Comparison of ENCODE assay signal across 12 cellular contexts in genomic region chr9:94175669-94176068, GRCh38.
DNase-seq lines count a peak whose midpoint lies in the region; TF ChIP-seq lines count a peak whose summit lies in the region.
"Had no signal": no experiment of that assay in that cellular context is flagged by ENCODE, and none has a peak within 500 bp of the region (broad histone marks: within the 10 kb centered on the region; RNA-seq: fewer than 3 reads in every experiment).

No MANE protein-coding gene starts in this region.

- H3K4me3 ChIP-seq in CD4-positive, alpha-beta memory T cell (ENCODE audit: low read length in 2 of 2): no peak overlapping the region
- H3K4me3 ChIP-seq in osteoblast (ENCODE audit: insufficient read depth, low read length) (no peak overlapping the region), suprapubic skin (no peak overlapping the region), tibial nerve (no peak overlapping the region)
- H3K4me3 ChIP-seq: right atrium auricular region had no signal

- H2AFZ ChIP-seq in osteoblast (ENCODE audit: low read length): no peak overlapping the region

- peak overlapping the region; percentile 35 for H3K27ac ChIP-seq in CD4-positive, alpha-beta memory T cell (ENCODE audit: low read depth, low read length)
- no peak overlapping the region for H3K27ac ChIP-seq in osteoblast (ENCODE audit: low read depth, low read length)
- no peak overlapping the region for H3K27ac ChIP-seq in suprapubic skin
- peak overlapping the region in 1 of 4 donors; percentile 13 for H3K27ac ChIP-seq in tibial nerve
- H3K27ac ChIP-seq: HL-60, right atrium auricular region had no signal

- peaks cover 51 to 86% (median 73%) of the 10 kb centered on the region in 4 donors for H3K4me1 Mint-ChIP-seq in CD4-positive, alpha-beta memory T cell

- TF ChIP-seq POLR2A in suprapubic skin (IDR thresholded peaks at IDR 0.05): no peak
- no peak for TF ChIP-seq POLR2A in tibial nerve (IDR thresholded peaks at IDR 0.05)

- CTCF ChIA-PET in CD4-positive, alpha-beta memory T cell (lab: Charles Lee; ENCODE audit: partially characterized antibody): no interaction called here

- H3K27me3 ChIP-seq in CD4-positive, alpha-beta memory T cell (ENCODE audit: insufficient read depth, low read length): no peaks in the 10 kb centered on the region
- H3K27me3 ChIP-seq in osteoblast (ENCODE audit: insufficient read depth, low read length) (no peaks in the 10 kb centered on the region), suprapubic skin (no peaks in the 10 kb centered on the region), tibial nerve (no peaks in the 10 kb centered on the region)
- H3K27me3 ChIP-seq: right atrium auricular region had no signal

- POLR2A ChIA-PET in CD4-positive, alpha-beta memory T cell (lab: Charles Lee; ENCODE audit: partially characterized antibody): no interaction called here

- TF ChIP-seq CTCF in osteoblast (IDR thresholded peaks at IDR 0.05; ENCODE audit: extremely low read depth, low read depth, low read length): no peak
- no peak for TF ChIP-seq CTCF in suprapubic skin (IDR thresholded peaks at IDR 0.05)
- TF ChIP-seq CTCF in tibial nerve (IDR thresholded peaks at IDR 0.05): no peak

- H3K36me3 ChIP-seq in CD4-positive, alpha-beta memory T cell (ENCODE audit: insufficient read depth, low read length): peaks cover 6% of the 10 kb centered on the region
- H3K36me3 ChIP-seq in osteoblast (ENCODE audit: insufficient read depth, low read length) (peaks cover 41% of the 10 kb centered on the region), suprapubic skin (peaks cover 37% of the 10 kb centered on the region), tibial nerve (peaks cover 0 to 17% (median 5%) of the 10 kb centered on the region in 3 donors)

- peaks cover 90% of the 10 kb centered on the region for H4K20me1 ChIP-seq in osteoblast (ENCODE audit: insufficient read depth, low read length)

- H3K4me2 ChIP-seq in osteoblast (ENCODE audit: insufficient read depth, low read length): peak overlapping the region; percentile 6

- peaks cover 97% of the 10 kb centered on the region for H3K79me2 ChIP-seq in osteoblast (ENCODE audit: insufficient read depth, low read length)

- TF ChIP-seq EP300 in suprapubic skin (IDR thresholded peaks at IDR 0.05) (no peak), tibial nerve (IDR thresholded peaks at IDR 0.05) (no peak)

- intact Hi-C loops in CD4-positive, alpha-beta memory T cell (cut with micrococcal nuclease): no loop called here

- DNase-seq in CD4-positive, alpha-beta memory T cell: no peak
- DNase-seq in NCI-H226 (peak; percentile 45), dermis blood vessel endothelial cell (peak; percentile 50), osteoblast (ENCODE audit: insufficient read length, low spot score, missing footprints) (no peak), suprapubic skin (ENCODE audit: low spot score in 2 of 2) (no peak), anterior cingulate cortex (lab: John Stamatoyannopoulos, UW) (no peak), AG20443 (ENCODE audit: low spot score) (no peak), tibial nerve (ENCODE audit: low spot score in 2 of 2) (no peak)
- DNase-seq: activated CD8-positive, alpha-beta memory T cell treated with anti-CD3 and anti-CD28 coated beads for 24 hours; Calu3 had no signal

- H3K27ac Mint-ChIP-seq in CD4-positive, alpha-beta memory T cell: peak overlapping the region; percentile 30 to 89 (median 83)

- H3K4me1 ChIP-seq in CD4-positive, alpha-beta memory T cell (ENCODE audit: insufficient read depth, low read length): peaks cover 79% of the 10 kb centered on the region
- peaks cover 39% of the 10 kb centered on the region for H3K4me1 ChIP-seq in osteoblast (ENCODE audit: insufficient read depth, low read length)
- peaks cover 65% of the 10 kb centered on the region for H3K4me1 ChIP-seq in suprapubic skin
- peaks cover 0 to 99% (median 55%) of the 10 kb centered on the region in 4 donors for H3K4me1 ChIP-seq in tibial nerve

- no peaks in the 10 kb centered on the region for H3K27me3 Mint-ChIP-seq in CD4-positive, alpha-beta memory T cell

- H3K9me3 Mint-ChIP-seq in CD4-positive, alpha-beta memory T cell: no peaks in the 10 kb centered on the region

- peaks cover 21 to 62% of the 10 kb centered on the region in 2 donors for H3K36me3 Mint-ChIP-seq in CD4-positive, alpha-beta memory T cell

- no peaks in the 10 kb centered on the region for H3K9me3 ChIP-seq in CD4-positive, alpha-beta memory T cell (ENCODE audit: control insufficient read depth in 1 of 2, low read length in 2 of 2)
- no peaks in the 10 kb centered on the region for H3K9me3 ChIP-seq in osteoblast (ENCODE audit: low read depth, low read length)
- no peaks in the 10 kb centered on the region for H3K9me3 ChIP-seq in suprapubic skin
- no peaks in the 10 kb centered on the region for H3K9me3 ChIP-seq in tibial nerve
- H3K9me3 ChIP-seq: right atrium auricular region had no signal

- 62% methylated on average over 5 of the region's 5 CpGs for WGBS in suprapubic skin
- WGBS in tibial nerve, 2 donors: 52 to 57% methylated on average over 5 of the region's 5 CpGs

- peak overlapping the region in 4 of 8 donors; percentile 25 to 78 (median 48) for H3K4me3 Mint-ChIP-seq in CD4-positive, alpha-beta memory T cell

Comparison
In these comparisons a context has a peak if more than half of its experiments do, and no peak if none do; other contexts are left out.
1. DNase-seq: peak in NCI-H226 (single experiment) and dermis blood vessel endothelial cell (single experiment); none in CD4-positive, alpha-beta memory T cell (0 of 5), osteoblast (single experiment), suprapubic skin (0 of 2), anterior cingulate cortex (0 of 58), AG20443 (single experiment) and tibial nerve (0 of 2).